ENCODE assay signal across 25 cellular contexts in genomic region chr4:134702374-134702773, GRCh38.
"Had no signal": no experiment of that assay in that cellular context is flagged by ENCODE, and none has a peak within 500 bp of the region (broad histone marks: within the 10 kb centered on the region; RNA-seq: fewer than 3 reads in every experiment).

No MANE protein-coding gene starts in this region.

- H3K9ac ChIP-seq: neural progenitor cell had no signal

- H3K27ac ChIP-seq: dorsolateral prefrontal cortex, epithelial cell of prostate, gastrocnemius medialis, neural progenitor cell, prostate gland, right atrium auricular region, thoracic aorta, tibial nerve, upper lobe of left lung had no signal

- H3K4me2 ChIP-seq: neural progenitor cell had no signal

- H3K4me3 ChIP-seq: dorsolateral prefrontal cortex, gastrocnemius medialis, lung, mucosa of descending colon, neural progenitor cell, prostate gland, right atrium auricular region, thoracic aorta, tibial nerve, upper lobe of left lung had no signal

- H3K9me3 ChIP-seq: gastrocnemius medialis, mucosa of descending colon, prostate gland had no signal

- H2AFZ ChIP-seq: neural progenitor cell had no signal

- ATAC-seq: esophagus mucosa; gastrocnemius medialis; left lobe of liver; mucosa of descending colon; natural killer cell treated with Interleukin-12 subunit alpha and Interleukin-12 subunit beta and Interleukin-15 and Interleukin-18, amount 100 ng/mL, for 72 hours; sciatic nerve; stimulated activated memory B cell treated with anti-CD40 and anti-IgM and Interleukin-4, amounts not matched to agents 10 μg/mL and 1 μg/mL and 100 μg/mL, for 72 hours; stimulated activated naive CD8-positive, alpha-beta T cell treated with anti-CD3 and anti-CD28 coated beads, Interleukin-15, Interleukin-2, amounts not matched to agents 100 U/mL and 50 U/mL, for 24 hours had no signal

- H3K36me3 ChIP-seq: gastrocnemius medialis, neural progenitor cell, prostate gland, right atrium auricular region, thoracic aorta, tibial nerve, upper lobe of left lung had no signal

- DNase-seq: dorsolateral prefrontal cortex; effector CD4-positive, alpha-beta T cell; foreskin fibroblast; gastrocnemius medialis; head of caudate nucleus; kidney; mucosa of descending colon; naive B cell; nucleus accumbens; stimulated activated CD4-positive, alpha-beta T cell treated with anti-CD3 and anti-CD28 coated beads, Interleukin-4, amount 100 ng/mL, for 4 hours; stimulated activated naive CD8-positive, alpha-beta T cell treated with anti-CD3 and anti-CD28 coated beads, Interleukin-15, Interleukin-2, amounts not matched to agents 100 U/mL and 50 U/mL, for 24 hours; substantia nigra; upper lobe of left lung had no signal

- H3K4me1 ChIP-seq: gastrocnemius medialis, neural progenitor cell, prostate gland, right atrium auricular region, tibial nerve, upper lobe of left lung had no signal

- H3K27me3 ChIP-seq: dorsolateral prefrontal cortex, gastrocnemius medialis, neural progenitor cell, right atrium auricular region, tibial nerve, upper lobe of left lung had no signal
